16 cellular contexts compared by ENCODE assay signal in genomic region chr10:10293431-10293830, GRCh38.
DNase-seq lines count a peak whose midpoint lies in the region; ATAC-seq and TF ChIP-seq lines count a peak whose summit lies in the region.
"Had no signal": no experiment of that assay in that cellular context is flagged by ENCODE, and none has a peak within 500 bp of the region (broad histone marks: within the 10 kb centered on the region; RNA-seq: fewer than 3 reads in every experiment).

No MANE protein-coding gene starts in this region.

- H3K23ac ChIP-seq in trophoblast cell (ENCODE audit: low read length): no peak overlapping the region

- H3K14ac ChIP-seq in trophoblast cell (ENCODE audit: low read length): no peak overlapping the region

- H3K4me2 ChIP-seq in trophoblast cell (ENCODE audit: low read length): no peak overlapping the region

- no peak overlapping the region for H3K27ac Mint-ChIP-seq in naive thymus-derived CD4-positive, alpha-beta T cell
- H3K27ac Mint-ChIP-seq: activated CD4-positive, alpha-beta T cell treated with anti-CD3 and anti-CD28 coated beads, Interleukin-2, amount 10 ng/mL, durations not matched to agents 24 days and 14 days; activated naive CD8-positive, alpha-beta T cell treated with anti-CD3 and anti-CD28 coated beads, Interleukin-2, amount 50 U/mL, for 24 hours; progenitor cell of endocrine pancreas had no signal

- CTCF ChIA-PET in naive thymus-derived CD4-positive, alpha-beta T cell (lab: Charles Lee): no interaction called here

- H4K12ac ChIP-seq in trophoblast cell (ENCODE audit: low read depth, low read length): no peak overlapping the region

- no peak overlapping the region for H2BK12ac ChIP-seq in trophoblast cell (ENCODE audit: low read length)

- H3K79me1 ChIP-seq in trophoblast cell (ENCODE audit: low read length): no peaks in the 10 kb centered on the region

- H3K4me3 ChIP-seq in HUES64 (ENCODE audit: low read length) (peak overlapping the region; percentile 3; the same call in 1 of the 2 replicates), choroid plexus epithelial cell (ENCODE audit: low read depth, low read length) (no peak overlapping the region), iPS-18a (ENCODE audit: low read length) (peak overlapping the region; percentile 46), trophoblast cell (ENCODE audit: low read depth, low read length) (no peak overlapping the region)
- no peak overlapping the region for H3K4me3 ChIP-seq in naive thymus-derived CD4-positive, alpha-beta T cell (ENCODE audit: low read length)
- H3K4me3 ChIP-seq: colonic mucosa, thyroid gland had no signal

- H3K9me3 Mint-ChIP-seq in naive thymus-derived CD4-positive, alpha-beta T cell: peaks cover 0 to 5% (median 3%) of the 10 kb centered on the region in 11 donors
- H3K9me3 Mint-ChIP-seq: activated CD4-positive, alpha-beta T cell treated with anti-CD3 and anti-CD28 coated beads, Interleukin-2, amount 10 ng/mL, durations not matched to agents 24 days and 14 days; activated naive CD8-positive, alpha-beta T cell treated with anti-CD3 and anti-CD28 coated beads, Interleukin-2, amount 50 U/mL, for 24 hours had no signal

- intact Hi-C loops in naive thymus-derived CD4-positive, alpha-beta T cell (cut with micrococcal nuclease): no loop called here

- no peak for TF ChIP-seq CTCF in choroid plexus epithelial cell (conservative IDR thresholded peaks at IDR 0.05; ENCODE audit: low read depth, low read length)

- H3K27me3 Mint-ChIP-seq in naive thymus-derived CD4-positive, alpha-beta T cell: peaks cover 0 to 14% (median 5%) of the 10 kb centered on the region in 5 donors
- H3K27me3 Mint-ChIP-seq: activated CD4-positive, alpha-beta T cell treated with anti-CD3 and anti-CD28 coated beads, Interleukin-2, amount 10 ng/mL, durations not matched to agents 24 days and 14 days; activated naive CD8-positive, alpha-beta T cell treated with anti-CD3 and anti-CD28 coated beads, Interleukin-2, amount 50 U/mL, for 24 hours had no signal

- WGBS in HUES64: 4% methylated on average over 5 of the region's 5 CpGs
- no CpG with 5 or more reads among the region's 5 CpGs for WGBS in trophoblast cell (ENCODE audit: extremely low coverage, insufficient coverage, insufficient read length)

- H3K36me3 Mint-ChIP-seq in naive thymus-derived CD4-positive, alpha-beta T cell: no peaks in the 10 kb centered on the region

- peaks cover 0 to 1% (median 0%) of the 10 kb centered on the region in 7 donors for H3K4me1 Mint-ChIP-seq in naive thymus-derived CD4-positive, alpha-beta T cell
- H3K4me1 Mint-ChIP-seq: activated CD4-positive, alpha-beta T cell treated with anti-CD3 and anti-CD28 coated beads, Interleukin-2, amount 10 ng/mL, durations not matched to agents 24 days and 14 days; activated naive CD8-positive, alpha-beta T cell treated with anti-CD3 and anti-CD28 coated beads, Interleukin-2, amount 50 U/mL, for 24 hours had no signal

- no peak overlapping the region for H2AFZ ChIP-seq in trophoblast cell (ENCODE audit: insufficient read depth, low read length, poor library complexity)

- POLR2A ChIA-PET in naive thymus-derived CD4-positive, alpha-beta T cell (lab: Charles Lee): no interaction called here

- peaks cover 32% of the 10 kb centered on the region for H3K4me1 ChIP-seq in HUES64 (ENCODE audit: insufficient read depth, low read length)
- H3K4me1 ChIP-seq in iPS-18a (ENCODE audit: control insufficient read depth, low read depth, low read length): peaks cover 34% of the 10 kb centered on the region
- H3K4me1 ChIP-seq in trophoblast cell (ENCODE audit: control insufficient read depth in 1 of 2, insufficient read depth in 2 of 2, low read length in 2 of 2): no peaks in the 10 kb centered on the region
- no peaks in the 10 kb centered on the region for H3K4me1 ChIP-seq in naive thymus-derived CD4-positive, alpha-beta T cell (ENCODE audit: control insufficient read depth in 2 of 2, insufficient read depth in 2 of 2, low read length in 2 of 2)
- H3K4me1 ChIP-seq: BE2C, colonic mucosa, thyroid gland had no signal

- no peak overlapping the region for H2AK5ac ChIP-seq in trophoblast cell (ENCODE audit: low read length)

- H3K9me3 ChIP-seq in HUES64 (ENCODE audit: insufficient read depth, low read depth, low read length) (no peaks in the 10 kb centered on the region), iPS-18a (ENCODE audit: control insufficient read depth, low read depth, low read length) (no peaks in the 10 kb centered on the region), trophoblast cell (ENCODE audit: insufficient read depth, low read depth, low read length) (no peaks in the 10 kb centered on the region)
- H3K9me3 ChIP-seq in naive thymus-derived CD4-positive, alpha-beta T cell (ENCODE audit: control insufficient read depth in 2 of 3, low read length in 3 of 3): no peaks in the 10 kb centered on the region
- H3K9me3 ChIP-seq: BE2C, colonic mucosa, esophagus squamous epithelium, thyroid gland had no signal

- H3K9ac ChIP-seq in HUES64 (ENCODE audit: low read depth, low read length) (no peak overlapping the region), iPS-18a (ENCODE audit: low read length) (peak overlapping the region; percentile 13), trophoblast cell (ENCODE audit: low read length) (no peak overlapping the region)

- no peaks in the 10 kb centered on the region for H3K79me2 ChIP-seq in trophoblast cell (ENCODE audit: control insufficient read depth, insufficient read depth, low read length, poor library complexity)

- H3K36me3 ChIP-seq in HUES64 (ENCODE audit: insufficient read depth, low read length): no peaks in the 10 kb centered on the region
- H3K36me3 ChIP-seq in iPS-18a (ENCODE audit: control insufficient read depth, low read depth, low read length): no peaks in the 10 kb centered on the region
- no peaks in the 10 kb centered on the region for H3K36me3 ChIP-seq in trophoblast cell (ENCODE audit: control insufficient read depth in 1 of 2, insufficient read depth in 2 of 2, low read length in 2 of 2)
- no peaks in the 10 kb centered on the region for H3K36me3 ChIP-seq in naive thymus-derived CD4-positive, alpha-beta T cell (ENCODE audit: control insufficient read depth in 2 of 3, insufficient read depth in 3 of 3, low read length in 3 of 3)
- H3K36me3 ChIP-seq: BE2C, colonic mucosa, esophagus squamous epithelium, thyroid gland had no signal

- H4K8ac ChIP-seq in trophoblast cell (ENCODE audit: low read depth, low read length): no peak overlapping the region

- no peak overlapping the region for H3K18ac ChIP-seq in trophoblast cell (ENCODE audit: low read length)

- H3K27me3 ChIP-seq in HUES64 (ENCODE audit: insufficient read depth, low read length) (no peaks in the 10 kb centered on the region), iPS-18a (ENCODE audit: control insufficient read depth, insufficient read depth, low read length) (no peaks in the 10 kb centered on the region), trophoblast cell (ENCODE audit: insufficient read depth, low read length) (no peaks in the 10 kb centered on the region)
- H3K27me3 ChIP-seq in naive thymus-derived CD4-positive, alpha-beta T cell (ENCODE audit: control insufficient read depth in 2 of 2, insufficient read depth in 2 of 2, low read length in 2 of 2): no peaks in the 10 kb centered on the region
- H3K27me3 ChIP-seq: BE2C, colonic mucosa, esophagus squamous epithelium, thyroid gland had no signal

- H3K4me3 Mint-ChIP-seq in naive thymus-derived CD4-positive, alpha-beta T cell: no peak overlapping the region
- H3K4me3 Mint-ChIP-seq: activated CD4-positive, alpha-beta T cell treated with anti-CD3 and anti-CD28 coated beads, Interleukin-2, amount 10 ng/mL, durations not matched to agents 24 days and 14 days; activated naive CD8-positive, alpha-beta T cell treated with anti-CD3 and anti-CD28 coated beads, Interleukin-2, amount 50 U/mL, for 24 hours had no signal

- H4K91ac ChIP-seq in trophoblast cell (ENCODE audit: low read depth, low read length): no peak overlapping the region

- H2BK120ac ChIP-seq in trophoblast cell (ENCODE audit: insufficient read depth, low read length, poor library complexity): no peak overlapping the region

- no peak overlapping the region for H3K4ac ChIP-seq in trophoblast cell (ENCODE audit: low read depth, low read length)

- DNase-seq in choroid plexus epithelial cell (ENCODE audit: low read depth) (peak; percentile 9), retina (peak; percentile 50), DMS 273 (lab: John Stamatoyannopoulos, UW; ENCODE audit: unreplicated experiment) (no peak), NCI-H345 treated with DMSO at 0.1 percent for 48 hours (lab: John Stamatoyannopoulos, UW; ENCODE audit: unreplicated experiment) (no peak), trophoblast cell (no peak)
- no peak for DNase-seq in naive thymus-derived CD4-positive, alpha-beta T cell
- DNase-seq: activated CD4-positive, alpha-beta T cell treated with anti-CD3 and anti-CD28 coated beads, Interleukin-2, amount 10 ng/mL, durations not matched to agents 24 days and 14 days; activated naive CD8-positive, alpha-beta T cell treated with anti-CD3 and anti-CD28 coated beads, Interleukin-2, amount 50 U/mL, for 24 hours; BE2C; colonic mucosa; esophagus squamous epithelium; NCI-H2081 treated with DMSO at 0.1 percent for 48 hours; thyroid gland had no signal

- ATAC-seq in naive thymus-derived CD4-positive, alpha-beta T cell: no peak

- H3K27ac ChIP-seq in HUES64 (ENCODE audit: low read depth, low read length) (peak overlapping the region; percentile 11; the same call in 1 of the 2 replicates), iPS-18a (ENCODE audit: low read length) (no peak overlapping the region), trophoblast cell (ENCODE audit: low read depth, low read length) (no peak overlapping the region)
- H3K27ac ChIP-seq in naive thymus-derived CD4-positive, alpha-beta T cell (ENCODE audit: low read depth, low read length): no peak overlapping the region
- H3K27ac ChIP-seq: colonic mucosa, esophagus squamous epithelium, thyroid gland had no signal

- no peak overlapping the region for H2BK5ac ChIP-seq in trophoblast cell (ENCODE audit: low read depth, low read length, poor library complexity)

Comparison
In these comparisons a context has a peak if more than half of its experiments do, and no peak if none do; other contexts are left out.
1. H3K4me3 ChIP-seq: peak in HUES64 (single experiment) and iPS-18a (single experiment); none in choroid plexus epithelial cell (single experiment), trophoblast cell (single experiment) and naive thymus-derived CD4-positive, alpha-beta T cell (single experiment).
2. DNase-seq: peak in choroid plexus epithelial cell (single experiment) and retina (single experiment); none in DMS 273 (single experiment), NCI-H345 treated with DMSO at 0.1 percent for 48 hours (single experiment), trophoblast cell (0 of 2) and naive thymus-derived CD4-positive, alpha-beta T cell (0 of 9).